Comparison of ENCODE assay signal across 9 cellular contexts in the genomic region with DNA sequence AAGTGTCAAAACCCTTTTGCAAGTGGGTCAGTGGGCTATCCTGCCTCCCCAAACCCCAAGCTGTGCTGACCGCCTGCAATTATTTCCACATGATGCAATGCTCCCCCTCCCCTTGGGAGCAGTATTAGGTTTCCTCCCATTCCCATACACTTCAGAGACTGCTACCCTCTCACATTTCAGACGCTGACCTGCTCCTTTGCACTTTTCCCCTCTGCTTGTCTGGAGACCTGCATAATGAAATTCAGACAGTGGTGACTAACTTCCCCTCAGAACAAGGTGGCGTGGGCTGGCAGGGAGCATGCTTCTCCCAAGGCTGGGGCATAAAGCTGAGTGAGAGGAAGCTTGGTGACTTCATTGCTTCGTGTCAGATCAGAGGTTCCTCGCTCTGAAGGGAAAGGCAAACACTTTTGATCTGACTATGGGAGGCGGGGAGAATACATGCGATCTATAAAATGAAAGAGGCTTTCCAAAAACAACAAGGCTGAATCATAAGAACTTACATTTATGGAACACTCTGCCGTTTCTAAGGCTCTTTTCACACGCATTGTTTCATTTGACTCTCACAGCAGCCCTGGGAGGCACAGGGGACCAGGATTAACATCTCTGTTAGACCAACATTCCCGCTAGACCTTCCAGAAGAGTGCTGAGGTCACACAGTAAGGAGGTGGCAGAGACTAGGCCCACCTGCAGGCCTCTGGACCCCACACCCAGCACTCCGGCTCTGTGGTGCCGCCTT. TPM values are rescaled to one million over a fixed set of nuclear protein-coding genes. Genes with fewer than 3 reads are reported as not detected.
DNase-seq lines count a peak whose midpoint lies in the region; ATAC-seq and TF ChIP-seq lines count a peak whose summit lies in the region.
"Had no signal": no experiment of that assay in that cellular context is flagged by ENCODE, and none has a peak within 500 bp of the region (broad histone marks: within the 10 kb centered on the region; RNA-seq: fewer than 3 reads in every experiment).

No MANE protein-coding gene starts in this region.

- in situ Hi-C loops in ACHN (cut with HindIII; ENCODE audit: low pct_ligation_motif_present, low pct_unique_long_range_greater_than_20kb, low sequenced_read_pairs), result no loop called here

- DNase-seq in GOT3 (lab: John Stamatoyannopoulos, UW), result peak; percentile 46
- DNase-seq in SHP77 treated with DMSO at 0.1 percent for 48 hours (lab: John Stamatoyannopoulos, UW), result peak; percentile 4
- DNase-seq in fibroblast of pulmonary artery (ENCODE audit: low read depth), result peak; percentile 75
- no peak for DNase-seq in sciatic nerve (ENCODE audit: low spot score)
- no peak for DNase-seq in Peyer's patch
- no peak for DNase-seq in ACHN
- DNase-seq: immature natural killer cell had no signal

- H3K4me1 ChIP-seq in Peyer's patch, result no peaks in the 10 kb centered on the region

- no peak for TF ChIP-seq POLR2A in Peyer's patch (IDR thresholded peaks at IDR 0.05)

- ATAC-seq in sciatic nerve (peak; percentile 56), GM21528 (IDR thresholded peaks at IDR 0.05; ENCODE audit: low FRiP score, unreplicated experiment) (no peak), GM19397 (IDR thresholded peaks at IDR 0.05; ENCODE audit: unreplicated experiment) (no peak)

- intact Hi-C loops in sciatic nerve (cut with DNase I), result no loop called here

- H3K4me3 ChIP-seq in fibroblast of pulmonary artery (replicated peaks; ENCODE audit: low read depth, low read length) (no peak overlapping the region), Peyer's patch (no peak overlapping the region)

- TF ChIP-seq CTCF in fibroblast of pulmonary artery (IDR thresholded peaks at IDR 0.05; ENCODE audit: low read length, missing control alignments) (no peak), Peyer's patch (IDR thresholded peaks at IDR 0.05) (no peak)

- no peak overlapping the region for H3K27ac ChIP-seq in Peyer's patch

- no peaks in the 10 kb centered on the region for H3K36me3 ChIP-seq in Peyer's patch

- no peaks in the 10 kb centered on the region for H3K27me3 ChIP-seq in Peyer's patch

- no peaks in the 10 kb centered on the region for H3K9me3 ChIP-seq in Peyer's patch

RNA-seq across cellular contexts. Expression of gene ROR1, which starts 27.5 kb away (rescaled TPM):
- 16.7 TPM for total RNA-seq in sciatic nerve
- 1 to 10 TPM; 1.2 to 7.4 (median 4.7) TPM for total RNA-seq in Peyer's patch

Comparison
In these comparisons a context has a peak if more than half of its experiments do, and no peak if none do; other contexts are left out.
1. DNase-seq: peak in GOT3 (single experiment), SHP77 treated with DMSO at 0.1 percent for 48 hours (single experiment) and fibroblast of pulmonary artery (single experiment); none in sciatic nerve (single experiment), Peyer's patch (0 of 3) and ACHN (single experiment).